In genomic region chr18:74456409-74457042, GRCh38 we compare ENCODE assay signal across 10 cellular contexts. TPM values are rescaled to one million over a fixed set of nuclear protein-coding genes. Genes with fewer than 3 reads are reported as not detected.
DNase-seq lines count a peak whose midpoint lies in the region; ATAC-seq and TF ChIP-seq lines count a peak whose summit lies in the region.
"Had no signal": no experiment of that assay in that cellular context is flagged by ENCODE, and none has a peak within 500 bp of the region (broad histone marks: within the 10 kb centered on the region; RNA-seq: fewer than 3 reads in every experiment).

No MANE protein-coding gene starts in this region.

- H3K27ac ChIP-seq in sigmoid colon = no peak overlapping the region
- H3K27ac ChIP-seq: SJCRH30 had no signal

- no peaks in the 10 kb centered on the region for H3K9me3 Mint-ChIP-seq in activated naive CD8-positive, alpha-beta T cell treated with anti-CD3 and anti-CD28 coated beads, Interleukin-2, amount 10 ng/mL, durations not matched to agents 7 days and 5 days
- H3K9me3 Mint-ChIP-seq: activated naive CD4-positive, alpha-beta T cell treated with anti-CD3 and anti-CD28 coated beads, Interleukin-2, amount 50 U/mL, for 24 hours had no signal

- H3K27me3 ChIP-seq in H7 (ENCODE audit: control insufficient read depth, insufficient read depth, low read length) = peaks cover 43% of the 10 kb centered on the region
- H3K27me3 ChIP-seq in sigmoid colon = peaks cover 19 to 57% (median 46%) of the 10 kb centered on the region in 3 donors
- H3K27me3 ChIP-seq: SJCRH30 had no signal

- peaks cover 0 to 20% (median 19%) of the 10 kb centered on the region in 4 donors for H3K4me1 ChIP-seq in sigmoid colon
- H3K4me1 ChIP-seq: SJCRH30 had no signal

- no peak for TF ChIP-seq EP300 in sigmoid colon (IDR thresholded peaks at IDR 0.05)

- H3K9me3 ChIP-seq in sigmoid colon = no peaks in the 10 kb centered on the region
- H3K9me3 ChIP-seq: SJCRH30 had no signal

- H3K4me1 Mint-ChIP-seq in activated naive CD8-positive, alpha-beta T cell treated with anti-CD3 and anti-CD28 coated beads, Interleukin-2, amount 10 ng/mL, durations not matched to agents 7 days and 5 days = peaks cover 6% of the 10 kb centered on the region

- peaks cover 2% of the 10 kb centered on the region for H3K36me3 Mint-ChIP-seq in activated naive CD8-positive, alpha-beta T cell treated with anti-CD3 and anti-CD28 coated beads, Interleukin-2, amount 10 ng/mL, durations not matched to agents 7 days and 5 days
- H3K36me3 Mint-ChIP-seq: activated naive CD4-positive, alpha-beta T cell treated with anti-CD3 and anti-CD28 coated beads, Interleukin-2, amount 50 U/mL, for 24 hours had no signal

- no peak for TF ChIP-seq CTCF in sigmoid colon (IDR thresholded peaks at IDR 0.05)

- peaks cover 71% of the 10 kb centered on the region for H3K27me3 Mint-ChIP-seq in activated naive CD8-positive, alpha-beta T cell treated with anti-CD3 and anti-CD28 coated beads, Interleukin-2, amount 10 ng/mL, durations not matched to agents 7 days and 5 days

- no peak overlapping the region for H3K27ac Mint-ChIP-seq in activated naive CD8-positive, alpha-beta T cell treated with anti-CD3 and anti-CD28 coated beads, Interleukin-2, amount 10 ng/mL, durations not matched to agents 7 days and 5 days
- H3K27ac Mint-ChIP-seq: activated naive CD4-positive, alpha-beta T cell treated with anti-CD3 and anti-CD28 coated beads, Interleukin-2, amount 50 U/mL, for 24 hours had no signal

- peak overlapping the region; percentile 22 for H3K4me3 Mint-ChIP-seq in activated naive CD8-positive, alpha-beta T cell treated with anti-CD3 and anti-CD28 coated beads, Interleukin-2, amount 10 ng/mL, durations not matched to agents 7 days and 5 days

- DNase-seq in H7 (peak; percentile 80), sigmoid colon (no peak), NCI-H82 (lab: John Stamatoyannopoulos, UW) (no peak), GDM1 (lab: John Stamatoyannopoulos, UW) (no peak)
- peak; percentile 34 for DNase-seq in activated naive CD8-positive, alpha-beta T cell treated with anti-CD3 and anti-CD28 coated beads, Interleukin-2, amount 10 ng/mL, durations not matched to agents 7 days and 5 days
- no peak for DNase-seq in activated CD4-positive, CD25-positive, alpha-beta regulatory T cell treated with anti-CD3 and anti-CD28 coated beads, Interleukin-2, amount 50 U/mL, for 72 hours
- DNase-seq: SJCRH30 had no signal

- intact Hi-C loops in sigmoid colon (cut with DNase I) = no loop called here

- 1% methylated on average over 66 of the region's 66 CpGs for WGBS in sigmoid colon, 2 donors

- POLR2A ChIA-PET in activated naive CD8-positive, alpha-beta T cell treated with anti-CD3 and anti-CD28 coated beads, Interleukin-2, amount 10 ng/mL, durations not matched to agents 7 days and 5 days (lab: Charles Lee) = no interaction called here

- H3K4me3 ChIP-seq in H7 (ENCODE audit: insufficient read depth, low read depth, low read length) (peak overlapping the region; percentile 57), iPS-11a (ENCODE audit: low read depth, low read length) (peak overlapping the region; percentile 37), sigmoid colon (peak overlapping the region; percentile 21 to 52 (median 43))
- H3K4me3 ChIP-seq: SJCRH30 had no signal

- ATAC-seq in activated naive CD8-positive, alpha-beta T cell treated with anti-CD3 and anti-CD28 coated beads, Interleukin-2, amount 10 ng/mL, durations not matched to agents 7 days and 5 days (ENCODE audit: low read depth) = peak; percentile 30
- ATAC-seq in GM19324 (IDR thresholded peaks at IDR 0.05; ENCODE audit: low FRiP score, unreplicated experiment) = no peak

- H3K36me3 ChIP-seq in H7 (replicated peaks; ENCODE audit: control insufficient read depth, insufficient read depth, low read length) (no peaks in the 10 kb centered on the region), sigmoid colon (no peaks in the 10 kb centered on the region)
- H3K36me3 ChIP-seq: SJCRH30 had no signal

- TF ChIP-seq POLR2A in sigmoid colon (IDR thresholded peaks at IDR 0.05) = no peak

RNA-seq across cellular contexts. Expression of gene DIPK1C, which starts 0.6 kb away (rescaled TPM):
- total RNA-seq in H7 (2014; rRNA removed; shearing (Covaris generic)) = 0.22 TPM in 1 of 2 replicates, not detected in the other
- not detected for total RNA-seq in activated naive CD8-positive, alpha-beta T cell treated with anti-CD3 and anti-CD28 coated beads, Interleukin-2, amount 10 ng/mL, durations not matched to agents 7 days and 5 days
- total RNA-seq in sigmoid colon = 1 to 10 TPM in 2 of 4 donors, under 1 TPM in 1, not detected in 1; 0.82 to 1.1 (median 1.1) TPM
- polyA plus RNA-seq in sigmoid colon = under 1 TPM in 1 of 3 donors, not detected in 2; 0.48 TPM
- total RNA-seq: SJCRH30 had no signal

RNA-seq across cellular contexts. Expression of gene CNDP2, which starts 39.6 kb away (rescaled TPM):
- 60.2 and 63.1 TPM in 2 replicates for total RNA-seq in H7 (2014; rRNA removed; shearing (Covaris generic))
- 100 to 1,000 TPM; 147 to 148 TPM for total RNA-seq in activated naive CD8-positive, alpha-beta T cell treated with anti-CD3 and anti-CD28 coated beads, Interleukin-2, amount 10 ng/mL, durations not matched to agents 7 days and 5 days
- 10 to 100 TPM; 29.3 to 53.5 (median 46.4) TPM for total RNA-seq in sigmoid colon
- 100 to 1,000 TPM; 114 to 179 (median 132) TPM for polyA plus RNA-seq in sigmoid colon

Comparison
In these comparisons a context has a peak if more than half of its experiments do, and no peak if none do; other contexts are left out.
1. DNase-seq: peak in H7 (single experiment) and activated naive CD8-positive, alpha-beta T cell treated with anti-CD3 and anti-CD28 coated beads, Interleukin-2, amount 10 ng/mL, durations not matched to agents 7 days and 5 days (single experiment); none in sigmoid colon (single experiment), NCI-H82 (single experiment), GDM1 (single experiment) and activated CD4-positive, CD25-positive, alpha-beta regulatory T cell treated with anti-CD3 and anti-CD28 coated beads, Interleukin-2, amount 50 U/mL, for 72 hours (single experiment).
2. Peak in every context shown above with its lines, with median percentiles within 50 percentile points of each other: H3K4me3 ChIP-seq.